Comparison of ENCODE assay signal across 2 cellular contexts in the genomic region with DNA sequence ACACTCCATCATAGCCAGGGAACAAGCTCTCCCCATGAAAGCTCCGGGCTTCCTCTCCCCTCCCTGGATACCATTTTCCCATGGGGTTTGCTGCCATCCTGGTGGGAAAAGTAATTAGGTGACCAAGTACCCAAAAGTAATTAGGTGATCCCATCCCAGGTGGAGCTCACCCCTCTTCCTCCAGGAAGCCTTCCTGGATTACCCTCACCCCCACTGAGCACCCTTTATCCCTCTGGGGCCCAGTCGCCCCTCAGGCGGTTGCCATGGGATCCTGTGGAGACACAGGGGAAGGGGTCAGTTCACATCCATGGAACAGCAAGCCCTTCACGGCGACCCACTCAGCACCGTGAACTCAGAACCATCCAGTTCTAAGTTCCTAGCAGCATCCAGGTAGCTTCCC.
A peak's percentile ranks its signal among the peaks of the same experiment; 100 is the strongest.
TF ChIP-seq lines count a peak whose summit lies in the region.

No MANE protein-coding gene starts in this region.

TF ChIP-seq in HEK293, 187 proteins besides CTCF, POLR2A, EP300 and RAD21:
- TF ChIP-seq, protein P1, sequence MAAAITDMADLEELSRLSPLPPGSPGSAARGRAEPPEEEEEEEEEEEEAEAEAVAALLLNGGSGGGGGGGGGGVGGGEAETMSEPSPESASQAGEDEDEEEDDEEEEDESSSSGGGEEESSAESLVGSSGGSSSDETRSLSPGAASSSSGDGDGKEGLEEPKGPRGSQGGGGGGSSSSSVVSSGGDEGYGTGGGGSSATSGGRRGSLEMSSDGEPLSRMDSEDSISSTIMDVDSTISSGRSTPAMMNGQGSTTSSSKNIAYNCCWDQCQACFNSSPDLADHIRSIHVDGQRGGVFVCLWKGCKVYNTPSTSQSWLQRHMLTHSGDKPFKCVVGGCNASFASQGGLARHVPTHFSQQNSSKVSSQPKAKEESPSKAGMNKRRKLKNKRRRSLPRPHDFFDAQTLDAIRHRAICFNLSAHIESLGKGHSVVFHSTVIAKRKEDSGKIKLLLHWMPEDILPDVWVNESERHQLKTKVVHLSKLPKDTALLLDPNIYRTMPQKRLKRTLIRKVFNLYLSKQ (tag by site-specific recombination; IDR thresholded peaks at IDR 0.05; ENCODE audit: borderline replicate concordance) = no peak
- TF ChIP-seq ZNF341 (tag by site-specific recombination; IDR thresholded peaks at IDR 0.05; ENCODE audit: low read depth) = peak; percentile 21; the same call in 1 of the 2 replicates

TF ChIP-seq in H1, 55 proteins besides CTCF, POLR2A, EP300 and RAD21:
- TF ChIP-seq TBP (IDR thresholded peaks at IDR 0.05; ENCODE audit: low read depth, low read length) (no peak), CBX8 (IDR thresholded peaks at IDR 0.05; ENCODE audit: borderline replicate concordance, low read depth, low read length) (no peak), CEBPB (IDR thresholded peaks at IDR 0.05; ENCODE audit: low read depth, low read length) (no peak), CBX5 (IDR thresholded peaks at IDR 0.05; ENCODE audit: low read depth, low read length) (no peak), GABPA (IDR thresholded peaks at IDR 0.05; ENCODE audit: borderline replicate concordance, insufficient read depth, low read length) (no peak), SIRT6 (IDR thresholded peaks at IDR 0.05; ENCODE audit: low read length) (no peak), JUND (IDR thresholded peaks at IDR 0.05; ENCODE audit: low read length) (no peak), CTBP2 (IDR thresholded peaks at IDR 0.05; ENCODE audit: borderline replicate concordance, insufficient read depth, insufficient read length, low read length) (no peak), BRCA1 (IDR thresholded peaks at IDR 0.05; ENCODE audit: low read depth, low read length) (no peak), CHD2 (IDR thresholded peaks at IDR 0.05; ENCODE audit: low read length) (no peak), RBBP5 (IDR thresholded peaks at IDR 0.05; ENCODE audit: borderline replicate concordance, low read depth, low read length) (no peak), ZNF274 (IDR thresholded peaks at IDR 0.05; ENCODE audit: borderline replicate concordance, extremely low read depth, low read length) (no peak), EGR1 (IDR thresholded peaks at IDR 0.05; ENCODE audit: borderline replicate concordance, low read depth, low read length) (no peak), RNF2 (IDR thresholded peaks at IDR 0.05; ENCODE audit: borderline replicate concordance, low read depth, low read length, missing control alignments, poor library complexity, severe bottlenecking) (no peak), MAFK (IDR thresholded peaks at IDR 0.05; ENCODE audit: low read depth, low read length) (no peak), NANOG (IDR thresholded peaks at IDR 0.05; ENCODE audit: insufficient read depth, low read depth, low read length, poor library complexity, severe bottlenecking) (no peak), NRF1 (IDR thresholded peaks at IDR 0.05; ENCODE audit: low read depth, low read length) (no peak), SP4 (IDR thresholded peaks at IDR 0.05; ENCODE audit: low read length) (no peak)
- TF ChIP-seq, protein P2, sequence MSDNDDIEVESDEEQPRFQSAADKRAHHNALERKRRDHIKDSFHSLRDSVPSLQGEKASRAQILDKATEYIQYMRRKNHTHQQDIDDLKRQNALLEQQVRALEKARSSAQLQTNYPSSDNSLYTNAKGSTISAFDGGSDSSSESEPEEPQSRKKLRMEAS (IDR thresholded peaks at IDR 0.05) = no peak
